In genomic region chr19:57527136-57527881, GRCh38 we compare ENCODE assay signal across 1 cellular context.
TF ChIP-seq lines count a peak whose summit lies in the region.

ZNF549 (plus strand) TSS chr19:57527356; CDS start chr19:57527574, 218 bp downstream.

TF ChIP-seq in HepG2, 621 proteins besides CTCF, POLR2A, EP300 and RAD21 (continued from another document and continues in another):
- TF ChIP-seq DZIP1 (CRISPR knock-in tag; IDR thresholded peaks at IDR 0.05): no peak
- no peak for TF ChIP-seq SOX6 (IDR thresholded peaks at IDR 0.05)
- peak; percentile 44 for TF ChIP-seq SOX6 (CRISPR knock-in tag; IDR thresholded peaks at IDR 0.05)
- peak; percentile 74 for TF ChIP-seq ZBTB2 (CRISPR knock-in tag; IDR thresholded peaks at IDR 0.05; ENCODE audit: low read depth)
- peak; percentile 81; the same call in 1 of the 2 replicates for TF ChIP-seq IKZF5 (CRISPR knock-in tag; IDR thresholded peaks at IDR 0.05)
- no peak for TF ChIP-seq NR1H2 (CRISPR knock-in tag; IDR thresholded peaks at IDR 0.05; ENCODE audit: borderline replicate concordance, low read depth)
- TF ChIP-seq WIZ (CRISPR knock-in tag; IDR thresholded peaks at IDR 0.05): peak; percentile 78; the same call in 1 of the 2 replicates
- TF ChIP-seq ZNF24 (IDR thresholded peaks at IDR 0.05): 0 out of 2 replicates have a peak, but pooled peaks have one; percentile 29
- TF ChIP-seq PHF5A (CRISPR knock-in tag; IDR thresholded peaks at IDR 0.05; ENCODE audit: low read depth, unreplicated experiment): no peak
- TF ChIP-seq ZSCAN12 (CRISPR knock-in tag; IDR thresholded peaks at IDR 0.05): no peak
- TF ChIP-seq ZNF121 (CRISPR knock-in tag; IDR thresholded peaks at IDR 0.05): no peak
- peak; percentile 61; the same call in 1 of the 2 replicates for TF ChIP-seq NFKB2 (CRISPR knock-in tag; IDR thresholded peaks at IDR 0.05; ENCODE audit: borderline replicate concordance)
- no peak for TF ChIP-seq ZNF652 (CRISPR knock-in tag; IDR thresholded peaks at IDR 0.05; ENCODE audit: borderline replicate concordance, low read depth)
- TF ChIP-seq TBP (CRISPR knock-in tag; IDR thresholded peaks at IDR 0.05): no peak
- TF ChIP-seq ZFP82 (CRISPR knock-in tag; IDR thresholded peaks at IDR 0.05; ENCODE audit: borderline replicate concordance): 0 out of 2 replicates have a peak, but pooled peaks have one; percentile 32
- peak; percentile 85 for TF ChIP-seq HNF1B (CRISPR knock-in tag; IDR thresholded peaks at IDR 0.05)
- TF ChIP-seq THAP7 (CRISPR knock-in tag; IDR thresholded peaks at IDR 0.05): 0 out of 2 replicates have a peak, but pooled peaks have one; percentile 25
- TF ChIP-seq ZBTB38 (CRISPR knock-in tag; IDR thresholded peaks at IDR 0.05): peak; percentile 84
- TF ChIP-seq FOXJ3 (CRISPR knock-in tag; IDR thresholded peaks at IDR 0.05; ENCODE audit: borderline replicate concordance): no peak
- TF ChIP-seq ZMAT3 (CRISPR knock-in tag; conservative IDR thresholded peaks at IDR 0.05): peak; percentile 77
- no peak for TF ChIP-seq SNAPC5 (CRISPR knock-in tag; IDR thresholded peaks at IDR 0.05; ENCODE audit: borderline replicate concordance)
- TF ChIP-seq KDM4B (CRISPR knock-in tag; IDR thresholded peaks at IDR 0.05): peak; percentile 55; the same call in 1 of the 2 replicates
- no peak for TF ChIP-seq ZNF282 (IDR thresholded peaks at IDR 0.05; ENCODE audit: partially characterized antibody)
- peak; percentile 73; the same call in 1 of the 2 replicates for TF ChIP-seq NR2C2 (CRISPR knock-in tag; IDR thresholded peaks at IDR 0.05; ENCODE audit: borderline replicate concordance)
- no peak for TF ChIP-seq FOXO4 (CRISPR knock-in tag; conservative IDR thresholded peaks at IDR 0.05)
- no peak for TF ChIP-seq MLXIP (CRISPR knock-in tag; IDR thresholded peaks at IDR 0.05; ENCODE audit: borderline replicate concordance)
- peak; percentile 36; the same call in 1 of the 2 replicates for TF ChIP-seq ZSCAN9 (CRISPR knock-in tag; IDR thresholded peaks at IDR 0.05; ENCODE audit: borderline replicate concordance)
- TF ChIP-seq ZNF563 (CRISPR knock-in tag; IDR thresholded peaks at IDR 0.05): peak; percentile 72; the same call in 1 of the 2 replicates
- TF ChIP-seq TBX2 (CRISPR knock-in tag; IDR thresholded peaks at IDR 0.05; ENCODE audit: borderline replicate concordance): peak; percentile 80
- TF ChIP-seq RCOR2 (CRISPR knock-in tag; IDR thresholded peaks at IDR 0.05): no peak
- TF ChIP-seq KDM5A (IDR thresholded peaks at IDR 0.05; ENCODE audit: borderline replicate concordance, low read length): peak; percentile 56; the same call in 1 of the 2 replicates
- TF ChIP-seq ZNF350 (CRISPR knock-in tag; IDR thresholded peaks at IDR 0.05; ENCODE audit: borderline replicate concordance, low read depth): peak; percentile 96
- TF ChIP-seq RBM39 (IDR thresholded peaks at IDR 0.05; ENCODE audit: low read depth, low read length, poor library complexity, severe bottlenecking): no peak
- no peak for TF ChIP-seq NFAT5 (CRISPR knock-in tag; IDR thresholded peaks at IDR 0.05)
- 0 out of 2 replicates have a peak, but pooled peaks have one; percentile 42 for TF ChIP-seq CBFB (CRISPR knock-in tag; IDR thresholded peaks at IDR 0.05)
- peak; percentile 69; the same call in 1 of the 2 replicates for TF ChIP-seq CEBPB (IDR thresholded peaks at IDR 0.05; ENCODE audit: borderline replicate concordance, low read depth, low read length)
- TF ChIP-seq POLR2AphosphoS5 (IDR thresholded peaks at IDR 0.05; ENCODE audit: low read depth, low read length): peak; percentile 71
- TF ChIP-seq ZNF841 (CRISPR knock-in tag; IDR thresholded peaks at IDR 0.05; ENCODE audit: borderline replicate concordance): no peak
- no peak; the same call in 1 of the 2 replicates for TF ChIP-seq ZIK1 (CRISPR knock-in tag; IDR thresholded peaks at IDR 0.05; ENCODE audit: borderline replicate concordance, low read depth)
- no peak for TF ChIP-seq GTF2F1 (IDR thresholded peaks at IDR 0.05; ENCODE audit: low read length)
